ENCODE assay signal across 13 cellular contexts in the genomic region with DNA sequence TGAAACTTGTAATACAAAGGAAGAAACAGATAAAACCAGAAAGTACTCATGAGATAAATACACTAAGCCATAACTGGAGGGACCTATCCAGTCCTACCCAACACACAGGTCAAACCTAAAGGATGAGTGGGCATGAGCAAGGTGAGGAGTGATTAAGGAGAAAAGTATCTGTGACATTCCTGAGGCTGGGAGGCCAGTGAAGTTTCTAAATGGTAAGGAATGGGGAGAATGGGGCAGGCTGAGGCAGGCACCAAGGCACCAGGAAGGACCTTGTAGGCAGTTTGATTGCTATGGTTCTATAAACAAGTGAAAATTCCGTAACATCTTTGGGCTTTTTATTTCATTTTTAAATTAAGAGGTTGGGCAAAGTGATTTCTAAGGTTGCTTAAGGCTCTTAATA. TPM values are rescaled to one million over a fixed set of nuclear protein-coding genes. Genes with fewer than 3 reads are reported as not detected.
DNase-seq lines count a peak whose midpoint lies in the region; TF ChIP-seq lines count a peak whose summit lies in the region.
"Had no signal": no experiment of that assay in that cellular context is flagged by ENCODE, and none has a peak within 500 bp of the region (broad histone marks: within the 10 kb centered on the region; RNA-seq: fewer than 3 reads in every experiment).

No MANE protein-coding gene starts in this region.

- H3K9me3 ChIP-seq in AG04450 (ENCODE audit: control insufficient read depth, insufficient read depth, low read length) (no peaks in the 10 kb centered on the region), HEK293 (ENCODE audit: control insufficient read depth, insufficient read depth, low read depth, low read length) (no peaks in the 10 kb centered on the region)
- H3K9me3 ChIP-seq: uterus had no signal

- H3K27ac ChIP-seq in AG04450 (ENCODE audit: low read depth, low read length) (no peak overlapping the region), HEK293 (ENCODE audit: extremely low read depth, low read depth, low read length) (no peak overlapping the region)
- H3K27ac ChIP-seq: uterus had no signal

- peaks cover 29 to 82% of the 10 kb centered on the region in 2 experiments for H3K36me3 ChIP-seq in HEK293 (ENCODE audit: control insufficient read depth in 2 of 2, insufficient read depth in 1 of 2, low read length in 2 of 2)
- H3K36me3 ChIP-seq: uterus had no signal

- DNase-seq in AG04450 (ENCODE audit: low read depth, low spot score) = peak; percentile 2
- peak; percentile 86 for DNase-seq in amniotic epithelial cell (ENCODE audit: low read depth)
- peak; percentile 90 for DNase-seq in islet precursor cell
- DNase-seq in hypothalamus (lab: John Stamatoyannopoulos, UW) = no peak
- no peak for DNase-seq in COLO829 (ENCODE audit: low spot score)
- DNase-seq in T-helper 9 cell = no peak
- no peak for DNase-seq in stimulated activated CD4-positive, alpha-beta T cell treated with anti-CD3 and anti-CD28 coated beads, Interleukin-2, amount 100 ng/mL, for 48 hours
- DNase-seq: AML-193, erythroblast, NCI-H2081, posterior cingulate gyrus, uterus had no signal

- H3K4me1 ChIP-seq in HEK293 (ENCODE audit: control insufficient read depth, insufficient read depth, low read length) = no peaks in the 10 kb centered on the region
- H3K4me1 ChIP-seq: uterus had no signal

- H3K4me3 ChIP-seq in AG04450 (ENCODE audit: low read depth, low read length) (no peak overlapping the region), HEK293 (ENCODE audit: low read depth, low read length) (no peak overlapping the region)
- H3K4me3 ChIP-seq: uterus had no signal

- no peak for TF ChIP-seq CTCF in AG04450 (IDR thresholded peaks at IDR 0.05; ENCODE audit: low read depth, low read length)
- TF ChIP-seq CTCF in HEK293 (tag by site-specific recombination; IDR thresholded peaks at IDR 0.05) = no peak

- POLR2A ChIA-PET in AG04450 (lab: Yijun Ruan, JAX) = no interaction called here
- POLR2A ChIA-PET in HEK293 (lab: Yijun Ruan, JAX) = interaction anchor here (2.6 kb wide), 1 partner anchor 11 kb away, joined by 13 read pairs; the partner anchor contains the start of gene DDX59

- CTCF ChIA-PET in AG04450 (lab: Charles Lee) = interaction anchor here (1.6 kb wide), 1 partner anchor 37 kb away, joined by 4 read pairs; no protein-coding TSS in a partner anchor
- CTCF ChIA-PET in HEK293 (lab: Yijun Ruan, JAX) = interaction anchor here (0.7 to 1.3 kb wide), 2 partner anchors 20 to 37 kb away, joined by 4 to 6 read pairs; no protein-coding TSS in a partner anchor

- no peaks in the 10 kb centered on the region for H3K27me3 ChIP-seq in AG04450 (ENCODE audit: control insufficient read depth, insufficient read depth, low read length)
- H3K27me3 ChIP-seq: uterus had no signal

TF ChIP-seq in HEK293, 187 proteins besides CTCF, POLR2A, EP300 and RAD21:
- 0 out of 2 replicates have a peak, but pooled peaks have one; percentile 51 for TF ChIP-seq ZNF600 (tag by site-specific recombination; IDR thresholded peaks at IDR 0.05)
- no peak for TF ChIP-seq ZNF112 (tag by site-specific recombination; IDR thresholded peaks at IDR 0.05)

RNA-seq across cellular contexts. Expression of gene DDX59, which starts 10.4 kb away (rescaled TPM):
- 10.8 and 15.0 TPM in 2 replicates for polyA plus RNA-seq in AG04450 (2011; rRNA removed)
- polyA minus RNA-seq in AG04450 (2011; rRNA and poly(A)+ RNA removed) = 10.4 and 12.9 TPM in 2 replicates

RNA-seq across cellular contexts. Expression of gene KIF14, which starts 38.7 kb away (rescaled TPM):
- polyA plus RNA-seq in AG04450 (2011; rRNA removed) = 1.5 and 2.9 TPM in 2 replicates
- polyA minus RNA-seq in AG04450 (2011; rRNA and poly(A)+ RNA removed) = 1.2 and 3.0 TPM in 2 replicates

Comparison
In these comparisons a context has a peak if more than half of its experiments do, and no peak if none do; other contexts are left out.
1. DNase-seq: peak in AG04450 (single experiment), amniotic epithelial cell (single experiment) and islet precursor cell (single experiment); none in hypothalamus (0 of 51), COLO829 (single experiment), T-helper 9 cell (single experiment) and stimulated activated CD4-positive, alpha-beta T cell treated with anti-CD3 and anti-CD28 coated beads, Interleukin-2, amount 100 ng/mL, for 48 hours (0 of 2).